9 cellular contexts compared by ENCODE assay signal in genomic region chr3:46926447-46926846, GRCh38. TPM values are rescaled to one million over a fixed set of nuclear protein-coding genes. Genes with fewer than 3 reads are reported as not detected.
DNase-seq lines count a peak whose midpoint lies in the region; ATAC-seq and TF ChIP-seq lines count a peak whose summit lies in the region.
"Had no signal": no experiment of that assay in that cellular context is flagged by ENCODE, and none has a peak within 500 bp of the region (broad histone marks: within the 10 kb centered on the region; RNA-seq: fewer than 3 reads in every experiment).

No MANE protein-coding gene starts in this region.

- TF ChIP-seq CTCF in GM06990 (IDR thresholded peaks at IDR 0.05; ENCODE audit: insufficient read depth, low read length, poor library complexity, severe bottlenecking): no peak
- no peak for TF ChIP-seq CTCF in MM.1S (IDR thresholded peaks at IDR 0.05; ENCODE audit: low read length)
- TF ChIP-seq CTCF in gastrocnemius medialis (IDR thresholded peaks at IDR 0.05 in 4 of 5, conservative IDR thresholded peaks at IDR 0.05 in 1 of 5): no peak

- H3K4me1 ChIP-seq in MM.1S (ENCODE audit: low read length): peaks cover 40% of the 10 kb centered on the region
- peaks cover 62 to 67% of the 10 kb centered on the region in 2 donors for H3K4me1 ChIP-seq in gastrocnemius medialis

- no peak for DNase-seq in GM06990 (ENCODE audit: extremely low read depth, insufficient read length)
- DNase-seq in MM.1S: no peak
- DNase-seq in epithelial cell of prostate (ENCODE audit: low read depth, low spot score): no peak
- DNase-seq in gastrocnemius medialis: peak in 1 of 2 donors; percentile 8
- no peak for DNase-seq in NCI-H526 (lab: John Stamatoyannopoulos, UW)
- DNase-seq in T1000 (lab: John Stamatoyannopoulos, UW): no peak
- DNase-seq: activated T-cell treated with anti-CD3 and anti-CD28 coated beads, Interleukin-2, amount 50 U/mL, for 48 hours had no signal

- no peaks in the 10 kb centered on the region for H3K9me3 ChIP-seq in MM.1S (replicated peaks; ENCODE audit: insufficient read depth, low read length)
- H3K9me3 ChIP-seq in gastrocnemius medialis: no peaks in the 10 kb centered on the region

- intact Hi-C loops in gastrocnemius medialis (cut with DNase I; ENCODE audit: low total_unique reads): loop anchor here (1.0 to 10.0 kb wide), 2 partner anchors 9 to 398 kb away; no protein-coding TSS in a partner anchor

- TF ChIP-seq POLR2A in gastrocnemius medialis (IDR thresholded peaks at IDR 0.05): no peak

- H3K36me3 ChIP-seq in GM06990 (ENCODE audit: control insufficient read depth, insufficient read depth, low read length): peaks cover 36% of the 10 kb centered on the region
- peaks cover 17% of the 10 kb centered on the region for H3K36me3 ChIP-seq in MM.1S (replicated peaks; ENCODE audit: insufficient read depth, low read length)
- H3K36me3 ChIP-seq in gastrocnemius medialis: peaks cover 0 to 41% of the 10 kb centered on the region in 2 donors

- no peaks in the 10 kb centered on the region for H3K9me2 ChIP-seq in MM.1S (replicated peaks; ENCODE audit: insufficient read depth, low read length)

- ATAC-seq in gastrocnemius medialis (no peak), HG02642 (IDR thresholded peaks at IDR 0.05; ENCODE audit: poor library complexity, unreplicated experiment) (no peak), HG02938 (IDR thresholded peaks at IDR 0.05; ENCODE audit: unreplicated experiment) (no peak)

- peaks cover 69% of the 10 kb centered on the region for H3K79me2 ChIP-seq in MM.1S (ENCODE audit: low read length)

- peaks cover 22% of the 10 kb centered on the region for H3F3A ChIP-seq in MM.1S (ENCODE audit: insufficient read depth, low read length)

- H3K27me3 ChIP-seq in GM06990 (replicated peaks; ENCODE audit: control insufficient read depth, insufficient read depth, low read length) (no peaks in the 10 kb centered on the region), MM.1S (replicated peaks; ENCODE audit: insufficient read depth, low read length) (no peaks in the 10 kb centered on the region), gastrocnemius medialis (no peaks in the 10 kb centered on the region)

- H2AFZ ChIP-seq in MM.1S (ENCODE audit: low read length): no peak overlapping the region

- no peak overlapping the region for H3K9ac ChIP-seq in MM.1S (ENCODE audit: low read length)

- H3K4me2 ChIP-seq in MM.1S (ENCODE audit: low read depth, low read length): peak overlapping the region; percentile 51; the same call in 1 of the 2 replicates

- H3K27ac ChIP-seq in MM.1S (ENCODE audit: low read length): peak overlapping the region; percentile 45; the same call in 1 of the 2 replicates
- peak overlapping the region; percentile 27 for H3K27ac ChIP-seq in epithelial cell of prostate
- peak overlapping the region; percentile 77 to 96 (median 92) for H3K27ac ChIP-seq in gastrocnemius medialis

- in situ Hi-C loops in gastrocnemius medialis (cut with MboI; ENCODE audit: low sequenced_read_pairs in 4 of 4): no loop called here

- H3K4me3 ChIP-seq in GM06990 (replicated peaks; ENCODE audit: low read depth, low read length) (peak overlapping the region; percentile 31), MM.1S (ENCODE audit: low read length) (no peak overlapping the region), gastrocnemius medialis (no peak overlapping the region)

- peaks cover 10% of the 10 kb centered on the region; the same call in 1 of the 2 replicates for H4K20me1 ChIP-seq in MM.1S (ENCODE audit: insufficient read depth, low read length)

RNA-seq across cellular contexts. Expression of gene PTH1R, which starts 48.9 kb away (rescaled TPM):
- total RNA-seq in gastrocnemius medialis: 1 to 10 TPM; 2.3 to 7.9 (median 7.3) TPM

RNA-seq across cellular contexts. Expression of gene CCDC12, which starts 50.1 kb away (rescaled TPM):
- 10 to 100 TPM; 24.6 to 32.0 (median 29.0) TPM for total RNA-seq in gastrocnemius medialis

RNA-seq across cellular contexts. Expression of gene NBEAL2, which starts 53.0 kb away (rescaled TPM):
- total RNA-seq in gastrocnemius medialis: 1 to 10 TPM; 4.1 to 8.7 (median 7.5) TPM

Comparison
In these comparisons a context has a peak if more than half of its experiments do, and no peak if none do; other contexts are left out.
1. H3K27ac ChIP-seq: peak in every context shown above with its lines; median percentile 92 in gastrocnemius medialis; 45 in MM.1S; 27 in epithelial cell of prostate.